Comparison of ENCODE assay signal across 11 cellular contexts in the genomic region with DNA sequence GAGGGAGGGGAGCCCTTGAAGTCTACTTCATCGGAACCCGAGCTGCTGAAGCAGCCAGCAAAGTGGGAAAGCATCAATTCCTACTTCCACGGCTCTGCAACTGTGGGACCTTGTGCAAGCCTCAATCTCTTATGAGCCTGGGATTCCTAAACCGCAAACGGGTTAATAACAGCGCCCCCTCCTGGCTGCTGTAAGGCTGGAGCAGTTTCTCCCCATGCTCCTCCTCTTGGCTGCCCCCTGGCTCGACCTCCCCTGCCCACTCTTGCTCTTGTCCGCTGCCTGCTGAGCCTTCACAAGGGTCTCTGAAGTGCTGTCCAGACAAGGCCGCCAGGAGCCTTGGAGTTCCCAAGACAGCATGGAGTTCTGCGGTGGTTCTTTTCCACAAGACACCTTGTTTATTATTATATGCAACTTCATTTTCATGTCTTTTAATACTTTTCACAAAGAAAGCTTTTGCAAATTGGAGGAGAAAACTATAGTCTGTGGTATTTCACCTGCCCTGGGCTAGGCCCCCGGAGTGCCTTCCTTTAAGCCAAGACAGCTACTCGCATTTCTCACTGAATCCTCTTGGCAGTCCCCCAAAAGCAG.
A peak's percentile ranks its signal among the peaks of the same experiment; 100 is the strongest.
DNase-seq lines count a peak whose midpoint lies in the region; ATAC-seq, FAIRE-seq and TF ChIP-seq lines count a peak whose summit lies in the region.
"Had no signal": no experiment of that assay in that cellular context is flagged by ENCODE, and none has a peak within 500 bp of the region (broad histone marks: within the 10 kb centered on the region; RNA-seq: fewer than 3 reads in every experiment).

No MANE protein-coding gene starts in this region.

- no peak for FAIRE-seq in H1 (lab: Jason Lieb, UNC)

- H2BK5ac ChIP-seq in H1 (ENCODE audit: low read depth, low read length): no peak overlapping the region

- H3K4ac ChIP-seq in H1 (replicated peaks; ENCODE audit: insufficient read length, low read depth, low read length): no peak overlapping the region

- H2BK12ac ChIP-seq in H1 (ENCODE audit: low read depth, low read length): peak overlapping the region; percentile 56; the same call in 1 of the 2 replicates

- WGBS in H1 (ENCODE audit: extremely low coverage in 1 of 2, insufficient coverage in 1 of 2, insufficient read length in 1 of 2, insufficient replicate concordance in 2 of 2, low coverage in 1 of 2, low lambda C conversion rate in 2 of 2, missing lambda C conversion rate in 1 of 2), 2 experiments: 57% methylated on average over 12 of the region's 12 CpGs; no CpG with 5 or more reads in 1 of the 2 experiments

- intact Hi-C loops in activated CD4-positive, alpha-beta T cell treated with anti-CD3 and anti-CD28 coated beads for 36 hours (cut with DNase I, micrococcal nuclease): loop anchor here (1.0 to 5.0 kb wide), 2 partner anchors 112 kb away; no protein-coding TSS in a partner anchor

- no peak overlapping the region for H3K4me3 Mint-ChIP-seq in activated CD4-positive, alpha-beta T cell treated with anti-CD3 and anti-CD28 coated beads for 36 hours
- no peak overlapping the region for H3K4me3 Mint-ChIP-seq in osteocyte (ENCODE audit: unreplicated experiment)
- H3K4me3 Mint-ChIP-seq: activated naive CD4-positive, alpha-beta T cell treated with anti-CD3 and anti-CD28 coated beads, Interleukin-2, amount 10 ng/mL, durations not matched to agents 7 days and 5 days had no signal

- H3K4me2 ChIP-seq in H1 (ENCODE audit: insufficient read depth in 1 of 2, low read depth in 2 of 2, low read length in 2 of 2): no peak overlapping the region
- H3K4me2 ChIP-seq: BLaER1 treated with 17β-estradiol and CSF1 and Interleukin-3, amounts not matched to agents 10 nM and 100 nM had no signal

- no peaks in the 10 kb centered on the region for H3K4me1 Mint-ChIP-seq in activated CD4-positive, alpha-beta T cell treated with anti-CD3 and anti-CD28 coated beads for 36 hours
- H3K4me1 Mint-ChIP-seq in osteocyte (ENCODE audit: unreplicated experiment): peaks cover 26% of the 10 kb centered on the region
- H3K4me1 Mint-ChIP-seq: activated naive CD4-positive, alpha-beta T cell treated with anti-CD3 and anti-CD28 coated beads, Interleukin-2, amount 10 ng/mL, durations not matched to agents 7 days and 5 days had no signal

- no peaks in the 10 kb centered on the region for H3K23me2 ChIP-seq in H1 (ENCODE audit: low read depth, low read length)

- no peak overlapping the region; the same call in 1 of the 2 replicates for H2BK15ac ChIP-seq in H1 (ENCODE audit: low read length)

- peak overlapping the region; percentile 84; the same call in 1 of the 2 replicates for H3K18ac ChIP-seq in H1 (ENCODE audit: extremely low read depth, low read length)

- H2BK120ac ChIP-seq in H1 (replicated peaks; ENCODE audit: low read depth, low read length): no peak overlapping the region

- 0 out of 2 replicates have a peak overlapping the region, but pooled peaks have one; percentile 28 for H2BK20ac ChIP-seq in H1 (ENCODE audit: low read length)

- ATAC-seq in activated CD4-positive, alpha-beta T cell treated with anti-CD3 and anti-CD28 coated beads for 36 hours: no peak

- no peak overlapping the region for H4K91ac ChIP-seq in H1 (replicated peaks; ENCODE audit: insufficient read length, low read length)

- H4K5ac ChIP-seq in H1 (ENCODE audit: insufficient read length, low read depth, low read length): no peak overlapping the region

- no peak overlapping the region for H3K14ac ChIP-seq in H1 (ENCODE audit: insufficient read length)

- no peak for TF ChIP-seq EP300 in Ishikawa (IDR thresholded peaks at IDR 0.05; ENCODE audit: borderline replicate concordance)
- no peak for TF ChIP-seq EP300 in H1 (IDR thresholded peaks at IDR 0.05; ENCODE audit: borderline replicate concordance in 1 of 2, low read depth in 2 of 2, low read length in 2 of 2)

- H3K79me2 ChIP-seq in H1 (ENCODE audit: control insufficient read depth in 1 of 2, insufficient read depth in 2 of 2, low read length in 2 of 2): no peaks in the 10 kb centered on the region

- TF ChIP-seq RAD21 in Ishikawa (IDR thresholded peaks at IDR 0.05; ENCODE audit: low read depth) (peak; percentile 71), H1 (IDR thresholded peaks at IDR 0.05 in 1 of 2, conservative IDR thresholded peaks at IDR 0.05 in 1 of 2; ENCODE audit: low read depth in 2 of 2, low read length in 2 of 2) (peak; percentile 76 to 82)

- no peaks in the 10 kb centered on the region for H3K9me3 ChIP-seq in H1 (ENCODE audit: insufficient read depth in 2 of 2, low read depth in 1 of 2, low read length in 1 of 2)
- no peaks in the 10 kb centered on the region for H3K9me3 ChIP-seq in effector memory CD4-positive, alpha-beta T cell (ENCODE audit: control insufficient read depth, low read length)
- H3K9me3 ChIP-seq: BLaER1 treated with 17β-estradiol and CSF1 and Interleukin-3, amounts not matched to agents 10 nM and 100 nM had no signal

- H3K27ac ChIP-seq in H1 (ENCODE audit: low read depth, low read length): no peak overlapping the region
- H3K27ac ChIP-seq in effector memory CD4-positive, alpha-beta T cell (ENCODE audit: insufficient read depth, low read length, poor library complexity, severe bottlenecking): no peak overlapping the region
- H3K27ac ChIP-seq: BLaER1 treated with 17β-estradiol and CSF1 and Interleukin-3, amounts not matched to agents 10 nM and 100 nM had no signal

- TF ChIP-seq CTCF in H1 (IDR thresholded peaks at IDR 0.05; ENCODE audit: control extremely low read depth in 1 of 3, insufficient read depth in 1 of 3, low read depth in 1 of 3, low read length in 3 of 3) (peak; percentile 86 to 96 (median 94)), osteocyte (IDR thresholded peaks at IDR 0.05) (peak; percentile 52)

- H3K27me3 ChIP-seq in H1 (replicated peaks in 1 of 4; ENCODE audit: control insufficient read depth in 3 of 4, extremely low read depth in 1 of 4, insufficient read depth in 3 of 4, low read length in 3 of 4): no peaks in the 10 kb centered on the region
- no peaks in the 10 kb centered on the region for H3K27me3 ChIP-seq in effector memory CD4-positive, alpha-beta T cell (replicated peaks; ENCODE audit: control insufficient read depth, insufficient read depth, low read length, poor library complexity, severe bottlenecking)
- H3K27me3 ChIP-seq: BLaER1 treated with 17β-estradiol and CSF1 and Interleukin-3, amounts not matched to agents 10 nM and 100 nM had no signal

- no peak overlapping the region for H3K27ac Mint-ChIP-seq in activated CD4-positive, alpha-beta T cell treated with anti-CD3 and anti-CD28 coated beads for 36 hours
- H3K27ac Mint-ChIP-seq in osteocyte (ENCODE audit: unreplicated experiment): no peak overlapping the region
- H3K27ac Mint-ChIP-seq: activated naive CD4-positive, alpha-beta T cell treated with anti-CD3 and anti-CD28 coated beads, Interleukin-2, amount 10 ng/mL, durations not matched to agents 7 days and 5 days had no signal

- H2AFZ ChIP-seq in H1 (ENCODE audit: low read length): no peak overlapping the region

- CTCF ChIA-PET in activated CD4-positive, alpha-beta T cell treated with anti-CD3 and anti-CD28 coated beads for 36 hours (lab: Charles Lee): interaction anchor here (0.6 to 1.4 kb wide), 4 partner anchors 110 to 498 kb away, joined by 3 to 4 read pairs (median 3); no protein-coding TSS in a partner anchor
- CTCF ChIA-PET in H1 (lab: Charles Lee; ENCODE audit: partially characterized antibody): interaction anchor here (0.7 to 4.6 kb wide), 36 partner anchors 8 to 1765 kb away, joined by 3 to 29 read pairs (median 4); no protein-coding TSS in a partner anchor

- H3K56ac ChIP-seq in H1 (replicated peaks; ENCODE audit: insufficient read length, low read depth, low read length): no peak overlapping the region

- H3K9ac ChIP-seq in H1 (replicated peaks in 1 of 4; ENCODE audit: extremely low read depth in 1 of 4, low read depth in 3 of 4, low read length in 3 of 4): no peak overlapping the region
- H3K9ac ChIP-seq: BLaER1 treated with 17β-estradiol and CSF1 and Interleukin-3, amounts not matched to agents 10 nM and 100 nM had no signal

- H3K4me3 ChIP-seq in H1 (ENCODE audit: extremely low read depth in 1 of 4, insufficient read depth in 2 of 4, low read depth in 3 of 4, low read length in 4 of 4): no peak overlapping the region
- H3K4me3 ChIP-seq in effector memory CD4-positive, alpha-beta T cell (ENCODE audit: insufficient read depth, low read depth, low read length, poor library complexity, severe bottlenecking): no peak overlapping the region
- H3K4me3 ChIP-seq: BLaER1 treated with 17β-estradiol and CSF1 and Interleukin-3, amounts not matched to agents 10 nM and 100 nM had no signal

- H3K79me1 ChIP-seq in H1 (ENCODE audit: low read depth, low read length): no peaks in the 10 kb centered on the region

- no peak for TF ChIP-seq POLR2A in H1 (IDR thresholded peaks at IDR 0.05; ENCODE audit: control extremely low read depth in 1 of 2, low read depth in 2 of 2, low read length in 2 of 2)

- H3K27me3 Mint-ChIP-seq in activated CD4-positive, alpha-beta T cell treated with anti-CD3 and anti-CD28 coated beads for 36 hours: peaks cover 5% of the 10 kb centered on the region
- H3K27me3 Mint-ChIP-seq in osteocyte (ENCODE audit: unreplicated experiment): peaks cover 11% of the 10 kb centered on the region
- H3K27me3 Mint-ChIP-seq: activated naive CD4-positive, alpha-beta T cell treated with anti-CD3 and anti-CD28 coated beads, Interleukin-2, amount 10 ng/mL, durations not matched to agents 7 days and 5 days had no signal

- DNase-seq in activated CD4-positive, alpha-beta T cell treated with anti-CD3 and anti-CD28 coated beads for 36 hours: peak; percentile 52
- DNase-seq in activated CD4-positive, alpha-beta T cell treated with anti-CD3 and anti-CD28 coated beads, Interleukin-2, amount 50 U/mL, for 4 hours: no peak
- DNase-seq in H1 (ENCODE audit: low read depth in 1 of 2, low spot score in 2 of 2): peak; percentile 62 to 90
- no peak for DNase-seq in osteocyte (ENCODE audit: extremely low spot score, unreplicated experiment)
- DNase-seq in NCI-H345 treated with DMSO at 0.1 percent for 48 hours (lab: John Stamatoyannopoulos, UW; ENCODE audit: unreplicated experiment): no peak
- no peak for DNase-seq in effector memory CD4-positive, alpha-beta T cell
- DNase-seq in NCI-H2029 treated with DMSO at 0.1 percent for 48 hours (lab: John Stamatoyannopoulos, UW): no peak
- DNase-seq: activated naive CD4-positive, alpha-beta T cell treated with anti-CD3 and anti-CD28 coated beads, Interleukin-2, amount 10 ng/mL, durations not matched to agents 7 days and 5 days; NCI-H774 had no signal

- H3K36me3 Mint-ChIP-seq in activated CD4-positive, alpha-beta T cell treated with anti-CD3 and anti-CD28 coated beads for 36 hours (ENCODE audit: low read depth): no peaks in the 10 kb centered on the region
- H3K36me3 Mint-ChIP-seq in osteocyte (ENCODE audit: unreplicated experiment): no peaks in the 10 kb centered on the region
- H3K36me3 Mint-ChIP-seq: activated naive CD4-positive, alpha-beta T cell treated with anti-CD3 and anti-CD28 coated beads, Interleukin-2, amount 10 ng/mL, durations not matched to agents 7 days and 5 days had no signal

- H4K8ac ChIP-seq in H1 (ENCODE audit: extremely low read depth, insufficient read depth, low read length): no peak overlapping the region

- H2AK5ac ChIP-seq in H1 (ENCODE audit: low read depth, low read length): no peak overlapping the region

- POLR2A ChIA-PET in activated CD4-positive, alpha-beta T cell treated with anti-CD3 and anti-CD28 coated beads for 36 hours (lab: Charles Lee): no interaction called here
- POLR2A ChIA-PET in H1 (lab: Charles Lee; ENCODE audit: partially characterized antibody): interaction anchor here (0.8 to 1.5 kb wide), 7 partner anchors 10 to 111 kb away, joined by 3 to 6 read pairs (median 3); no protein-coding TSS in a partner anchor

- no peaks in the 10 kb centered on the region for H3K9me3 Mint-ChIP-seq in activated CD4-positive, alpha-beta T cell treated with anti-CD3 and anti-CD28 coated beads for 36 hours (ENCODE audit: low read depth)
- no peaks in the 10 kb centered on the region for H3K9me3 Mint-ChIP-seq in osteocyte (ENCODE audit: unreplicated experiment)
- H3K9me3 Mint-ChIP-seq: activated naive CD4-positive, alpha-beta T cell treated with anti-CD3 and anti-CD28 coated beads, Interleukin-2, amount 10 ng/mL, durations not matched to agents 7 days and 5 days had no signal

- no peak overlapping the region for H3K23ac ChIP-seq in H1 (ENCODE audit: insufficient read length)

- peaks cover 5 to 12% (median 10%) of the 10 kb centered on the region in 4 experiments for H3K4me1 ChIP-seq in H1 (replicated peaks in 1 of 4; ENCODE audit: control insufficient read depth in 3 of 4, insufficient read depth in 4 of 4, low read length in 3 of 4)
- no peaks in the 10 kb centered on the region for H3K4me1 ChIP-seq in effector memory CD4-positive, alpha-beta T cell (ENCODE audit: control insufficient read depth, insufficient read depth, low read length, poor library complexity, severe bottlenecking)
- H3K4me1 ChIP-seq: BLaER1 treated with 17β-estradiol and CSF1 and Interleukin-3, amounts not matched to agents 10 nM and 100 nM had no signal

- no peaks in the 10 kb centered on the region for H3K36me3 ChIP-seq in H1 (ENCODE audit: control insufficient read depth in 2 of 4, insufficient read depth in 4 of 4, low read length in 3 of 4)
- H3K36me3 ChIP-seq in effector memory CD4-positive, alpha-beta T cell (ENCODE audit: control insufficient read depth, insufficient read depth, low read length): no peaks in the 10 kb centered on the region
- H3K36me3 ChIP-seq: BLaER1 treated with 17β-estradiol and CSF1 and Interleukin-3, amounts not matched to agents 10 nM and 100 nM had no signal

- no peaks in the 10 kb centered on the region for H4K20me1 ChIP-seq in H1 (replicated peaks in 1 of 2; ENCODE audit: control insufficient read depth in 1 of 2, insufficient read depth in 2 of 2, low read length in 2 of 2)
- H4K20me1 ChIP-seq: BLaER1 treated with 17β-estradiol and CSF1 and Interleukin-3, amounts not matched to agents 10 nM and 100 nM had no signal

Comparison
In these comparisons a context has a peak if more than half of its experiments do, and no peak if none do; other contexts are left out.
1. DNase-seq: peak in activated CD4-positive, alpha-beta T cell treated with anti-CD3 and anti-CD28 coated beads for 36 hours (single experiment) and H1 (2 of 2); none in activated CD4-positive, alpha-beta T cell treated with anti-CD3 and anti-CD28 coated beads, Interleukin-2, amount 50 U/mL, for 4 hours (0 of 2), osteocyte (single experiment), NCI-H345 treated with DMSO at 0.1 percent for 48 hours (single experiment), effector memory CD4-positive, alpha-beta T cell (0 of 3) and NCI-H2029 treated with DMSO at 0.1 percent for 48 hours (single experiment).